ENCODE assay signal across 30 cellular contexts in genomic region chr14:65387171-65387570, GRCh38.
"Had no signal": no experiment of that assay in that cellular context is flagged by ENCODE, and none has a peak within 500 bp of the region (broad histone marks: within the 10 kb centered on the region; RNA-seq: fewer than 3 reads in every experiment).

No MANE protein-coding gene starts in this region.

- H3K4me1 ChIP-seq: esophagus muscularis mucosa, foreskin keratinocyte, gastroesophageal sphincter, heart left ventricle, left lung, neural progenitor cell, parathyroid adenoma, right lobe of liver, suprapubic skin, transverse colon had no signal

- H3K4me2 ChIP-seq: hepatocyte, neural progenitor cell, smooth muscle cell had no signal

- H3K4me3 Mint-ChIP-seq: mesothelial cell of epicardium; naive B cell; natural killer cell treated with Interleukin-12 subunit alpha and Interleukin-12 subunit beta and Interleukin-15 and Interleukin-18, amount 100 ng/mL, for 72 hours; neural progenitor cell; stimulated activated naive CD8-positive, alpha-beta T cell treated with anti-CD3 and anti-CD28 coated beads, Interleukin-15, amount 100 ng/mL, for 72 hours had no signal

- FAIRE-seq: endothelial cell of umbilical vein, kidney had no signal

- H3K27me3 ChIP-seq: esophagus muscularis mucosa, foreskin keratinocyte, gastroesophageal sphincter, heart left ventricle, hepatocyte, left lung, neural progenitor cell, right lobe of liver, suprapubic skin, transverse colon had no signal

- H2AFZ ChIP-seq: hepatocyte, neural progenitor cell had no signal

- H3K9me3 ChIP-seq: esophagus muscularis mucosa, gastroesophageal sphincter, heart left ventricle, left lung, mucosa of descending colon, right lobe of liver, suprapubic skin, transverse colon had no signal

- H3K27ac Mint-ChIP-seq: mesothelial cell of epicardium; naive B cell; natural killer cell treated with Interleukin-12 subunit alpha and Interleukin-12 subunit beta and Interleukin-15 and Interleukin-18, amount 100 ng/mL, for 72 hours; neural progenitor cell; progenitor cell of endocrine pancreas; stimulated activated naive CD8-positive, alpha-beta T cell treated with anti-CD3 and anti-CD28 coated beads, Interleukin-15, amount 100 ng/mL, for 72 hours had no signal

- H3K9ac ChIP-seq: neural progenitor cell, parathyroid adenoma had no signal

- H3K4me3 ChIP-seq: coronary artery, esophagus muscularis mucosa, gastroesophageal sphincter, heart left ventricle, hepatocyte, left lung, mucosa of descending colon, neural progenitor cell, right lobe of liver, smooth muscle cell, suprapubic skin, transverse colon had no signal

- H3K27me3 Mint-ChIP-seq: naive B cell; natural killer cell treated with Interleukin-12 subunit alpha and Interleukin-12 subunit beta and Interleukin-15 and Interleukin-18, amount 100 ng/mL, for 72 hours; stimulated activated naive CD8-positive, alpha-beta T cell treated with anti-CD3 and anti-CD28 coated beads, Interleukin-15, amount 100 ng/mL, for 72 hours had no signal

- H3K4me1 Mint-ChIP-seq: neural progenitor cell had no signal

- H3K27ac ChIP-seq: coronary artery, esophagus muscularis mucosa, foreskin keratinocyte, gastroesophageal sphincter, heart left ventricle, hepatocyte, left lung, neural progenitor cell, parathyroid adenoma, right lobe of liver, suprapubic skin had no signal

- H3K36me3 ChIP-seq: esophagus muscularis mucosa, gastroesophageal sphincter, heart left ventricle, left lung, neural progenitor cell, right lobe of liver, suprapubic skin, transverse colon had no signal

- DNase-seq: dermis blood vessel endothelial cell; effector memory CD4-positive, alpha-beta T cell; foreskin keratinocyte; heart left ventricle; kidney; left cardiac atrium; left lung; mesenchymal stem cell; mucosa of descending colon; naive B cell; right lobe of liver; stimulated activated CD4-positive, alpha-beta T cell treated with anti-CD3 and anti-CD28 coated beads, Interleukin-12 subunit alpha, Interleukin-12 subunit beta, amount 100 ng/mL, for 4 hours; stimulated activated CD4-positive, alpha-beta T cell treated with anti-CD3 and anti-CD28 coated beads, Interleukin-1b, Interleukin-23, amount 100 ng/mL, for 48 hours; stimulated activated CD4-positive, alpha-beta T cell treated with anti-CD3 and anti-CD28 coated beads, Interleukin-4, amount 100 ng/mL, for 1 hour; stimulated activated CD8-positive, alpha-beta memory T cell treated with anti-CD3 and anti-CD28 coated beads, Interleukin-4, amount 100 ng/mL, for 48 hours; stimulated activated naive CD4-positive, alpha-beta T cell; stimulated activated naive CD8-positive, alpha-beta T cell treated with anti-CD3 and anti-CD28 coated beads, Interleukin-15, amount 100 ng/mL, for 72 hours; transverse colon had no signal

- H3K36me3 Mint-ChIP-seq: mesothelial cell of epicardium; naive B cell; natural killer cell treated with Interleukin-12 subunit alpha and Interleukin-12 subunit beta and Interleukin-15 and Interleukin-18, amount 100 ng/mL, for 72 hours; neural progenitor cell had no signal

- H3K79me2 ChIP-seq: hepatocyte, parathyroid adenoma had no signal

- ATAC-seq: foreskin keratinocyte; gastroesophageal sphincter; heart left ventricle; left cardiac atrium; left lung; mucosa of descending colon; natural killer cell treated with Interleukin-12 subunit alpha and Interleukin-12 subunit beta and Interleukin-15 and Interleukin-18, amount 100 ng/mL, for 72 hours; right lobe of liver; stimulated activated naive CD8-positive, alpha-beta T cell treated with anti-CD3 and anti-CD28 coated beads, Interleukin-15, amount 100 ng/mL, for 72 hours had no signal

- H3K9me3 Mint-ChIP-seq: mesothelial cell of epicardium; naive B cell; natural killer cell treated with Interleukin-12 subunit alpha and Interleukin-12 subunit beta and Interleukin-15 and Interleukin-18, amount 100 ng/mL, for 72 hours; neural progenitor cell; stimulated activated naive CD8-positive, alpha-beta T cell treated with anti-CD3 and anti-CD28 coated beads, Interleukin-15, amount 100 ng/mL, for 72 hours had no signal
